In genomic region chr3:115359507-115359906, GRCh38 we compare ENCODE assay signal across 10 cellular contexts.
DNase-seq lines count a peak whose midpoint lies in the region; ATAC-seq, FAIRE-seq and TF ChIP-seq lines count a peak whose summit lies in the region.
"Had no signal": no experiment of that assay in that cellular context is flagged by ENCODE, and none has a peak within 500 bp of the region (broad histone marks: within the 10 kb centered on the region; RNA-seq: fewer than 3 reads in every experiment).

No MANE protein-coding gene starts in this region.

- peak overlapping the region in 1 of 7 donors; percentile 61 for H3K27ac Mint-ChIP-seq in CD4-positive, alpha-beta memory T cell
- no peak overlapping the region for H3K27ac Mint-ChIP-seq in astrocyte (ENCODE audit: unreplicated experiment)
- H3K27ac Mint-ChIP-seq in activated naive CD4-positive, alpha-beta T cell treated with anti-CD3 and anti-CD28 coated beads, Interleukin-2, amount 10 ng/mL, durations not matched to agents 7 days and 5 days: no peak overlapping the region

- H3K9me3 ChIP-seq in CD4-positive, alpha-beta memory T cell (ENCODE audit: control insufficient read depth in 1 of 2, low read length in 2 of 2): no peaks in the 10 kb centered on the region
- H3K9me3 ChIP-seq in astrocyte (ENCODE audit: insufficient read depth, low read depth, low read length): no peaks in the 10 kb centered on the region
- H3K9me3 ChIP-seq: body of pancreas had no signal

- H3K36me3 Mint-ChIP-seq in CD4-positive, alpha-beta memory T cell: no peaks in the 10 kb centered on the region
- no peaks in the 10 kb centered on the region for H3K36me3 Mint-ChIP-seq in astrocyte (ENCODE audit: low read depth, unreplicated experiment)
- no peaks in the 10 kb centered on the region for H3K36me3 Mint-ChIP-seq in activated naive CD4-positive, alpha-beta T cell treated with anti-CD3 and anti-CD28 coated beads, Interleukin-2, amount 10 ng/mL, durations not matched to agents 7 days and 5 days

- POLR2A ChIA-PET in CD4-positive, alpha-beta memory T cell (lab: Charles Lee; ENCODE audit: partially characterized antibody): no interaction called here

- no peak for TF ChIP-seq CTCF in astrocyte (IDR thresholded peaks at IDR 0.05; ENCODE audit: insufficient read depth, low read depth, low read length)

- H3K4me1 Mint-ChIP-seq in CD4-positive, alpha-beta memory T cell: peaks cover 5 to 8% (median 6%) of the 10 kb centered on the region in 4 donors
- no peaks in the 10 kb centered on the region for H3K4me1 Mint-ChIP-seq in astrocyte (ENCODE audit: low read depth, unreplicated experiment)
- peaks cover 7% of the 10 kb centered on the region for H3K4me1 Mint-ChIP-seq in activated naive CD4-positive, alpha-beta T cell treated with anti-CD3 and anti-CD28 coated beads, Interleukin-2, amount 10 ng/mL, durations not matched to agents 7 days and 5 days

- peak; percentile 96 for ATAC-seq in HG02981 (IDR thresholded peaks at IDR 0.05; ENCODE audit: unreplicated experiment)
- ATAC-seq: body of pancreas had no signal

- H4K20me1 ChIP-seq in astrocyte (ENCODE audit: insufficient read depth, low read length): no peaks in the 10 kb centered on the region

- no peak overlapping the region for H3K9ac ChIP-seq in astrocyte (ENCODE audit: low read length)

- no peak overlapping the region for H3K27ac ChIP-seq in CD4-positive, alpha-beta memory T cell (ENCODE audit: low read depth, low read length)
- no peak overlapping the region for H3K27ac ChIP-seq in astrocyte (ENCODE audit: low read depth, low read length)
- H3K27ac ChIP-seq: body of pancreas had no signal

- no peaks in the 10 kb centered on the region for H3K79me2 ChIP-seq in astrocyte (ENCODE audit: insufficient read depth, low read length)

- no peak overlapping the region for H3K4me3 ChIP-seq in CD4-positive, alpha-beta memory T cell (ENCODE audit: low read length in 2 of 2)
- H3K4me3 ChIP-seq in astrocyte (ENCODE audit: insufficient read depth, low read depth, low read length): no peak overlapping the region
- H3K4me3 ChIP-seq: body of pancreas had no signal

- H3K9me3 Mint-ChIP-seq in CD4-positive, alpha-beta memory T cell: peaks cover 0 to 5% (median 2%) of the 10 kb centered on the region in 8 donors
- H3K9me3 Mint-ChIP-seq in astrocyte (ENCODE audit: unreplicated experiment): peaks cover 5% of the 10 kb centered on the region
- no peaks in the 10 kb centered on the region for H3K9me3 Mint-ChIP-seq in activated naive CD4-positive, alpha-beta T cell treated with anti-CD3 and anti-CD28 coated beads, Interleukin-2, amount 10 ng/mL, durations not matched to agents 7 days and 5 days

- intact Hi-C loops in CD4-positive, alpha-beta memory T cell (cut with micrococcal nuclease): no loop called here

- peak overlapping the region in 5 of 8 donors; percentile 1 to 27 (median 17) for H3K4me3 Mint-ChIP-seq in CD4-positive, alpha-beta memory T cell
- no peak overlapping the region for H3K4me3 Mint-ChIP-seq in astrocyte (ENCODE audit: unreplicated experiment)
- no peak overlapping the region for H3K4me3 Mint-ChIP-seq in activated naive CD4-positive, alpha-beta T cell treated with anti-CD3 and anti-CD28 coated beads, Interleukin-2, amount 10 ng/mL, durations not matched to agents 7 days and 5 days

- CTCF ChIA-PET in CD4-positive, alpha-beta memory T cell (lab: Charles Lee; ENCODE audit: partially characterized antibody): no interaction called here
- CTCF ChIA-PET in activated naive CD4-positive, alpha-beta T cell treated with anti-CD3 and anti-CD28 coated beads, Interleukin-2, amount 10 ng/mL, durations not matched to agents 7 days and 5 days (lab: Charles Lee): interaction anchor here (0.5 kb wide), 1 partner anchor 1866 kb away, joined by 3 read pairs; no protein-coding TSS in a partner anchor

- no peaks in the 10 kb centered on the region for H3K4me1 ChIP-seq in CD4-positive, alpha-beta memory T cell (ENCODE audit: insufficient read depth, low read length)
- no peaks in the 10 kb centered on the region for H3K4me1 ChIP-seq in astrocyte (ENCODE audit: insufficient read depth, low read length)
- H3K4me1 ChIP-seq: body of pancreas had no signal

- H3K36me3 ChIP-seq in CD4-positive, alpha-beta memory T cell (ENCODE audit: insufficient read depth, low read length): no peaks in the 10 kb centered on the region
- no peaks in the 10 kb centered on the region for H3K36me3 ChIP-seq in astrocyte (ENCODE audit: insufficient read depth, low read length)

- no peak for DNase-seq in CD4-positive, alpha-beta memory T cell
- DNase-seq in GM19240 (ENCODE audit: insufficient read length, low spot score): peak; percentile 5
- DNase-seq in astrocyte (ENCODE audit: low read depth): no peak
- DNase-seq in HuH-7 (ENCODE audit: low spot score): no peak
- no peak for DNase-seq in activated naive CD4-positive, alpha-beta T cell treated with anti-CD3 and anti-CD28 coated beads, Interleukin-2, amount 10 ng/mL, durations not matched to agents 7 days and 5 days
- DNase-seq in activated CD4-positive, alpha-beta T cell treated with anti-CD3 and anti-CD28 coated beads, Interleukin-2, amount 50 U/mL, for 48 hours: no peak
- no peak for DNase-seq in DMS 273 (lab: John Stamatoyannopoulos, UW; ENCODE audit: unreplicated experiment)
- DNase-seq: body of pancreas had no signal

- no peaks in the 10 kb centered on the region for H3K27me3 Mint-ChIP-seq in CD4-positive, alpha-beta memory T cell
- no peaks in the 10 kb centered on the region for H3K27me3 Mint-ChIP-seq in astrocyte (ENCODE audit: low read depth, unreplicated experiment)
- H3K27me3 Mint-ChIP-seq in activated naive CD4-positive, alpha-beta T cell treated with anti-CD3 and anti-CD28 coated beads, Interleukin-2, amount 10 ng/mL, durations not matched to agents 7 days and 5 days: no peaks in the 10 kb centered on the region

- peak; percentile 43 for FAIRE-seq in astrocyte (lab: Jason Lieb, UNC)
- FAIRE-seq: islet of Langerhans had no signal

- H3K4me2 ChIP-seq in astrocyte (ENCODE audit: low read length): peak overlapping the region; percentile 62

- H2AFZ ChIP-seq in astrocyte (ENCODE audit: low read depth, low read length): peak overlapping the region; percentile 46

- no peaks in the 10 kb centered on the region for H3K27me3 ChIP-seq in CD4-positive, alpha-beta memory T cell (ENCODE audit: insufficient read depth, low read length)
- no peaks in the 10 kb centered on the region for H3K27me3 ChIP-seq in astrocyte (ENCODE audit: insufficient read depth, low read length)
- H3K27me3 ChIP-seq: body of pancreas had no signal

Comparison
In these comparisons a context has a peak if more than half of its experiments do, and no peak if none do; other contexts are left out.
1. H3K4me3 Mint-ChIP-seq: peak in CD4-positive, alpha-beta memory T cell (5 of 8); none in astrocyte (single experiment) and activated naive CD4-positive, alpha-beta T cell treated with anti-CD3 and anti-CD28 coated beads, Interleukin-2, amount 10 ng/mL, durations not matched to agents 7 days and 5 days (single experiment).